In the genomic region with DNA sequence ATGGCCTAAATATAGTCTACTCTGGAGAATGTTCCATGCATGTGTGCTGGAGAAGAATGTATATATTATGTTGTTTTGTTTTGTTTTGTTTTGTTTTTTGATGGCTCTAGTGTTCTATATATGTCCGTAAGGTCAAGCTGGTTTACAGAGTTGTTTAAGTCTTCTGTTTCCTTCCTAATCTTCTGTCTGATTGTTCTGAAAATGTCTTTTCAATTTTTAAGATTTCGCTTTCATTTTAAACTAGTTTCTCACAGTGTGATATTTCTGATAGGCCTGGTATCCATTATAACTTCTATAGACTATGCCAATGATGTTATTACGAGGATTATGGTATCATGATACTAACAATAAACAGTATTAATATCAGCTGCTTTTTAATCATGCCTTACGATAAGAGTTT, we compare ENCODE assay signal across 35 cellular contexts.
"Had no signal": no experiment of that assay in that cellular context is flagged by ENCODE, and none has a peak within 500 bp of the region (broad histone marks: within the 10 kb centered on the region; RNA-seq: fewer than 3 reads in every experiment).

No MANE protein-coding gene starts in this region.

- H3K9me3 ChIP-seq: MG63 had no signal

- DNase-seq: Karpas-422, Kasumi-1, MG63, MM.1S, MV-4-11, NCI-H1048, NCI-H1092, NCI-H1092 treated with DMSO at 0.1 percent for 48 hours, NCI-H1105, NCI-H1105 treated with DMSO at 0.1 percent for 48 hours, NCI-H1417, NCI-H1417 treated with DMSO at 0.1 percent for 48 hours, NCI-H1436, NCI-H1436 treated with DMSO at 0.1 percent for 48 hours, NCI-H146, NCI-H1694, NCI-H1694 treated with DMSO at 0.1 percent for 48 hours, NCI-H187, NCI-H187 treated with DMSO at 0.1 percent for 48 hours, NCI-H1930, NCI-H2029, NCI-H2029 treated with DMSO at 0.1 percent for 48 hours, NCI-H2081, NCI-H2081 treated with DMSO at 0.1 percent for 48 hours, NCI-H2107, NCI-H2171, NCI-H2171 treated with DMSO at 0.1 percent for 48 hours, NCI-H2227 treated with DMSO at 0.1 percent for 48 hours, NCI-H226, NCI-H345, NCI-H446, NCI-H446 treated with DMSO at 0.1 percent for 48 hours, NCI-H510A, NCI-H510A treated with DMSO at 0.1 percent for 48 hours, NCI-H524 had no signal

- H3K4me3 ChIP-seq: MG63 had no signal

- H3K36me3 ChIP-seq: MG63 had no signal
